1 cellular context compared by ENCODE assay signal in the genomic region with DNA sequence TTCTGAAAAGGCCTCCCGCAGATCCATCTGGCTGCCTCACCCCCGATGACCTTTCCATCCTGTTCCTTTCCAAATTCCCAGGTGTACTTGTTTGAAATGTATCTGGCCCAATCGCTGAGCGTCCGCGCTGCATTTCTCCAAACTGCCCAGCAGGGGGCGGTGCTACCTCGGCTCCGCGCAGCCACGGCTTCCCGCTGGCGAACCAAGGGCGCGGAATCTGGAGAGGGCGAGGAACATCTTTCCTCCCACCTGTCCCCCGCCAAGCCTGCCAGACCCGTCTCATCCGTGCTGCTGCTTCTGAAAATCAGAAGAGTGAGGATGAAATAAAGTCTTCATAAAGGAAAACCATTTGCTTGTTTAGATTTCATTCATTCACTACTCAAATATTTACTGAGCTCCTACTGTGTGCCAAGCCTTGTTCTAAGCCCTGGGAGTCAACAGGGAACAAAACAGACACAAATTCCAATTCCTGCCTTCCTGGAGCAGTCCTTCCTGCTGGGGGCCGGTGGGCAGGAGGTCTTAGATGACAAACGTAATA.
TF ChIP-seq lines count a peak whose summit lies in the region.

No MANE protein-coding gene starts in this region.

TF ChIP-seq in HepG2, 621 proteins besides CTCF, POLR2A, EP300 and RAD21 (continued from another document):
- TF ChIP-seq HMG20B (CRISPR knock-in tag; conservative IDR thresholded peaks at IDR 0.05) (no peak), ZNF557 (CRISPR knock-in tag; IDR thresholded peaks at IDR 0.05) (no peak), AHR (CRISPR knock-in tag; IDR thresholded peaks at IDR 0.05) (0 out of 2 replicates have a peak, but pooled peaks have one; percentile 63), SP5 (CRISPR knock-in tag; IDR thresholded peaks at IDR 0.05; ENCODE audit: borderline replicate concordance, low read depth) (no peak), ZNF768 (CRISPR knock-in tag; IDR thresholded peaks at IDR 0.05) (peak; percentile 31; the same call in 1 of the 2 replicates), STAG1 (CRISPR knock-in tag; IDR thresholded peaks at IDR 0.05) (peak; percentile 87), NCOA2 (CRISPR knock-in tag; IDR thresholded peaks at IDR 0.05) (no peak), ZFP90 (CRISPR knock-in tag; IDR thresholded peaks at IDR 0.05; ENCODE audit: borderline replicate concordance) (no peak), RXRB (CRISPR knock-in tag; IDR thresholded peaks at IDR 0.05; ENCODE audit: borderline replicate concordance) (no peak), ATF7-NPFF (CRISPR knock-in tag; IDR thresholded peaks at IDR 0.05; ENCODE audit: low read depth) (no peak), HES4 (CRISPR knock-in tag; IDR thresholded peaks at IDR 0.05; ENCODE audit: borderline replicate concordance) (no peak), HMGA1 (CRISPR knock-in tag; conservative IDR thresholded peaks at IDR 0.05) (no peak), ZNF83 (CRISPR knock-in tag; IDR thresholded peaks at IDR 0.05; ENCODE audit: borderline replicate concordance) (no peak), ZNF501 (CRISPR knock-in tag; IDR thresholded peaks at IDR 0.05) (0 out of 2 replicates have a peak, but pooled peaks have one; percentile 30), TEAD3 (CRISPR knock-in tag; optimal IDR thresholded peaks at IDR 0.05; ENCODE audit: borderline replicate concordance) (peak; percentile 35), ZBTB1 (CRISPR knock-in tag; IDR thresholded peaks at IDR 0.05; ENCODE audit: borderline replicate concordance) (no peak), ZNF563 (CRISPR knock-in tag; IDR thresholded peaks at IDR 0.05) (no peak), ZNF782 (CRISPR knock-in tag; IDR thresholded peaks at IDR 0.05; ENCODE audit: borderline replicate concordance) (no peak), XRCC5 (optimal IDR thresholded peaks at IDR 0.05; ENCODE audit: low read length) (peak; percentile 53), ZNF790 (CRISPR knock-in tag; IDR thresholded peaks at IDR 0.05; ENCODE audit: borderline replicate concordance) (no peak), THYN1 (CRISPR knock-in tag; IDR thresholded peaks at IDR 0.05; ENCODE audit: borderline replicate concordance, low read depth) (no peak), CBX1 (IDR thresholded peaks at IDR 0.05; ENCODE audit: low read depth) (peak; percentile 44), SRF (IDR thresholded peaks at IDR 0.05; ENCODE audit: low read depth, low read length) (no peak), ZNF567 (CRISPR knock-in tag; IDR thresholded peaks at IDR 0.05; ENCODE audit: borderline replicate concordance) (no peak)
- TF ChIP-seq, protein P1, sequence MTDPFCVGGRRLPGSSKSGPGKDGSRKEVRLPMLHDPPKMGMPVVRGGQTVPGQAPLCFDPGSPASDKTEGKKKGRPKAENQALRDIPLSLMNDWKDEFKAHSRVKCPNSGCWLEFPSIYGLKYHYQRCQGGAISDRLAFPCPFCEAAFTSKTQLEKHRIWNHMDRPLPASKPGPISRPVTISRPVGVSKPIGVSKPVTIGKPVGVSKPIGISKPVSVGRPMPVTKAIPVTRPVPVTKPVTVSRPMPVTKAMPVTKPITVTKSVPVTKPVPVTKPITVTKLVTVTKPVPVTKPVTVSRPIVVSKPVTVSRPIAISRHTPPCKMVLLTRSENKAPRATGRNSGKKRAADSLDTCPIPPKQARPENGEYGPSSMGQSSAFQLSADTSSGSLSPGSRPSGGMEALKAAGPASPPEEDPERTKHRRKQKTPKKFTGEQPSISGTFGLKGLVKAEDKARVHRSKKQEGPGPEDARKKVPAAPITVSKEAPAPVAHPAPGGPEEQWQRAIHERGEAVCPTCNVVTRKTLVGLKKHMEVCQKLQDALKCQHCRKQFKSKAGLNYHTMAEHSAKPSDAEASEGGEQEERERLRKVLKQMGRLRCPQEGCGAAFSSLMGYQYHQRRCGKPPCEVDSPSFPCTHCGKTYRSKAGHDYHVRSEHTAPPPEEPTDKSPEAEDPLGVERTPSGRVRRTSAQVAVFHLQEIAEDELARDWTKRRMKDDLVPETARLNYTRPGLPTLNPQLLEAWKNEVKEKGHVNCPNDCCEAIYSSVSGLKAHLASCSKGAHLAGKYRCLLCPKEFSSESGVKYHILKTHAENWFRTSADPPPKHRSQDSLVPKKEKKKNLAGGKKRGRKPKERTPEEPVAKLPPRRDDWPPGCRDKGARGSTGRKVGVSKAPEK (CRISPR knock-in tag; IDR thresholded peaks at IDR 0.05; ENCODE audit: borderline replicate concordance), result 0 out of 2 replicates have a peak, but pooled peaks have one; percentile 60
- TF ChIP-seq, protein P2, sequence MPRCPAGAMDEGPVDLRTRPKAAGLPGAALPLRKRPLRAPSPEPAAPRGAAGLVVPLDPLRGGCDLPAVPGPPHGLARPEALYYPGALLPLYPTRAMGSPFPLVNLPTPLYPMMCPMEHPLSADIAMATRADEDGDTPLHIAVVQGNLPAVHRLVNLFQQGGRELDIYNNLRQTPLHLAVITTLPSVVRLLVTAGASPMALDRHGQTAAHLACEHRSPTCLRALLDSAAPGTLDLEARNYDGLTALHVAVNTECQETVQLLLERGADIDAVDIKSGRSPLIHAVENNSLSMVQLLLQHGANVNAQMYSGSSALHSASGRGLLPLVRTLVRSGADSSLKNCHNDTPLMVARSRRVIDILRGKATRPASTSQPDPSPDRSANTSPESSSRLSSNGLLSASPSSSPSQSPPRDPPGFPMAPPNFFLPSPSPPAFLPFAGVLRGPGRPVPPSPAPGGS (CRISPR knock-in tag; IDR thresholded peaks at IDR 0.05), result no peak
- TF ChIP-seq, protein P3, sequence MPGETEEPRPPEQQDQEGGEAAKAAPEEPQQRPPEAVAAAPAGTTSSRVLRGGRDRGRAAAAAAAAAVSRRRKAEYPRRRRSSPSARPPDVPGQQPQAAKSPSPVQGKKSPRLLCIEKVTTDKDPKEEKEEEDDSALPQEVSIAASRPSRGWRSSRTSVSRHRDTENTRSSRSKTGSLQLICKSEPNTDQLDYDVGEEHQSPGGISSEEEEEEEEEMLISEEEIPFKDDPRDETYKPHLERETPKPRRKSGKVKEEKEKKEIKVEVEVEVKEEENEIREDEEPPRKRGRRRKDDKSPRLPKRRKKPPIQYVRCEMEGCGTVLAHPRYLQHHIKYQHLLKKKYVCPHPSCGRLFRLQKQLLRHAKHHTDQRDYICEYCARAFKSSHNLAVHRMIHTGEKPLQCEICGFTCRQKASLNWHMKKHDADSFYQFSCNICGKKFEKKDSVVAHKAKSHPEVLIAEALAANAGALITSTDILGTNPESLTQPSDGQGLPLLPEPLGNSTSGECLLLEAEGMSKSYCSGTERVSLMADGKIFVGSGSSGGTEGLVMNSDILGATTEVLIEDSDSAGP (CRISPR knock-in tag; IDR thresholded peaks at IDR 0.05; ENCODE audit: borderline replicate concordance), result 0 out of 2 replicates have a peak, but pooled peaks have one; percentile 16
- TF ChIP-seq, protein P4, sequence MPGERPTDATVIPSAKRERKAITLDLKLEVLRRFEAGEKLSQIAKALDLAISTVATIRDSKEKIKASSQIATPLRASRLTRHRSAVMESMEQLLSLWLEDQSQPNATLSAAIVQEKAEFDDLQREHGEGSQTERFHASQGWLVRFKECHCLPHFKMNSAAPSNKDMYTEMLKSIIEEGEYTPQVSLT (CRISPR knock-in tag; IDR thresholded peaks at IDR 0.05; ENCODE audit: borderline replicate concordance, low read depth), result no peak
TF ChIP-seq in HepG2: peak in this region for 14.
